1 cellular context compared by ENCODE assay signal in the genomic region with DNA sequence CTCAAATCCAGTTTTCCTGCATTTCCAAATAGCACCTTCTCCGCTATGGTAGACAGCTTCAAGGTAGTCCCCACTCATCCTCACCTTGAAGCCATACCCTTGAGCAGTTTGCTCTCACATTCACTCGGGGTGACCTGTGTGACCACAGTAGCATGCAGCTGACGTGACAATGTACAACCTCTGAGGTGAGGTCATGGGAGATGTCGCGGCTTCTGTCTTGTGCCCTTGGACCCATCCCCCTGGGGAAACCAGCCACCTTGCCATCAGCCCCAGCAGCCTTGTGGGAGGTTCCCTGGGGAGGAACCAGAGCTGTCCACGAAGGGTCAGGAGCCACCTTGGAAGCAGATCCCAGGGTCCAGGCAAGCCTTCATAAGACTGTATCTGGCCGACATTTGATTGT.
TF ChIP-seq lines count a peak whose summit lies in the region.

No MANE protein-coding gene starts in this region.

TF ChIP-seq in GM12878, 131 proteins besides CTCF, POLR2A, EP300 and RAD21:
- 0 out of 2 replicates have a peak, but pooled peaks have one; percentile 38 for TF ChIP-seq GATAD2B (conservative IDR thresholded peaks at IDR 0.05; ENCODE audit: low read depth)
- TF ChIP-seq ZNF217 (IDR thresholded peaks at IDR 0.05): no peak
- peak; percentile 69 for TF ChIP-seq MEF2B (IDR thresholded peaks at IDR 0.05; ENCODE audit: partially characterized antibody, poor library complexity, severe bottlenecking)
- TF ChIP-seq BCL11A (IDR thresholded peaks at IDR 0.05; ENCODE audit: low read depth, low read length): peak; percentile 19; the same call in 1 of the 2 replicates
- peak; percentile 59; the same call in 1 of the 2 replicates for TF ChIP-seq RUNX3 (IDR thresholded peaks at IDR 0.05; ENCODE audit: low read length)
- TF ChIP-seq IKZF1 (conservative IDR thresholded peaks at IDR 0.05): peak; percentile 65
- TF ChIP-seq CREM (IDR thresholded peaks at IDR 0.05; ENCODE audit: low read depth): peak; percentile 50; the same call in 1 of the 2 replicates
- TF ChIP-seq NRF1 (conservative IDR thresholded peaks at IDR 0.05; ENCODE audit: low read depth, low read length): no peak
- no peak for TF ChIP-seq ZBED1 (IDR thresholded peaks at IDR 0.05; ENCODE audit: borderline replicate concordance)
- 0 out of 2 replicates have a peak, but pooled peaks have one; percentile 18 for TF ChIP-seq DPF2 (IDR thresholded peaks at IDR 0.05)
- TF ChIP-seq NR2F1 (conservative IDR thresholded peaks at IDR 0.05): peak; percentile 92
- peak; percentile 46; the same call in 1 of the 2 replicates for TF ChIP-seq ATF7 (IDR thresholded peaks at IDR 0.05; ENCODE audit: low read depth)
- 0 out of 2 replicates have a peak, but pooled peaks have one; percentile 43 for TF ChIP-seq EED (IDR thresholded peaks at IDR 0.05; ENCODE audit: low read depth)
- no peak for TF ChIP-seq ZNF207 (IDR thresholded peaks at IDR 0.05; ENCODE audit: borderline replicate concordance)
- TF ChIP-seq IKZF2 (IDR thresholded peaks at IDR 0.05): peak in 1 of 2 experiments; percentile 41; a peak in 1 of 4 replicates
- no peak for TF ChIP-seq PAX8 (IDR thresholded peaks at IDR 0.05)
- peak; percentile 52; the same call in 1 of the 2 replicates for TF ChIP-seq PAX5 (IDR thresholded peaks at IDR 0.05; ENCODE audit: borderline replicate concordance, low read depth, low read length)
- TF ChIP-seq ZNF687 (IDR thresholded peaks at IDR 0.05): 0 out of 2 replicates have a peak, but pooled peaks have one; percentile 44
- peak; percentile 10 to 71; a peak in 2 of 4 replicates for TF ChIP-seq BHLHE40 (IDR thresholded peaks at IDR 0.05; ENCODE audit: borderline replicate concordance in 1 of 2, low read depth in 2 of 2, low read length in 1 of 2)
